Comparison of ENCODE assay signal across 23 cellular contexts in genomic region chr3:167575000-167575399, GRCh38.
DNase-seq lines count a peak whose midpoint lies in the region; ATAC-seq and TF ChIP-seq lines count a peak whose summit lies in the region.
"Had no signal": no experiment of that assay in that cellular context is flagged by ENCODE, and none has a peak within 500 bp of the region (broad histone marks: within the 10 kb centered on the region; RNA-seq: fewer than 3 reads in every experiment).

No MANE protein-coding gene starts in this region.

- no peak overlapping the region for H3K4me3 Mint-ChIP-seq in WTC11
- H3K4me3 Mint-ChIP-seq in glutamatergic neuron (ENCODE audit: unreplicated experiment) = no peak overlapping the region
- no peak overlapping the region for H3K4me3 Mint-ChIP-seq in activated CD8-positive, alpha-beta T cell treated with anti-CD3 and anti-CD28 coated beads, Interleukin-2, amount 10 ng/mL, durations not matched to agents 7 days and 5 days
- H3K4me3 Mint-ChIP-seq in activated T-cell treated with anti-CD3 and anti-CD28 coated beads, Interleukin-2, amount 50 U/mL, for 4 hours = no peak overlapping the region
- H3K4me3 Mint-ChIP-seq: memory B cell, natural killer cell had no signal

- CTCF ChIA-PET in WTC11 (lab: Charles Lee) = interaction anchor here (1.0 kb wide), 1 partner anchor 195 kb away, joined by 3 read pairs; the partner anchor contains the start of gene ZBBX
- CTCF ChIA-PET in activated CD8-positive, alpha-beta T cell treated with anti-CD3 and anti-CD28 coated beads, Interleukin-2, amount 10 ng/mL, durations not matched to agents 7 days and 5 days (lab: Charles Lee) = no interaction called here

- TF ChIP-seq CTCF in WTC11 (IDR thresholded peaks at IDR 0.05) (no peak), glutamatergic neuron (IDR thresholded peaks at IDR 0.05; ENCODE audit: partially characterized antibody, unreplicated experiment) (no peak)

- H3K4me1 Mint-ChIP-seq in WTC11 (peaks cover 11% of the 10 kb centered on the region), glutamatergic neuron (ENCODE audit: low read depth, unreplicated experiment) (no peaks in the 10 kb centered on the region)
- H3K4me1 Mint-ChIP-seq in activated CD8-positive, alpha-beta T cell treated with anti-CD3 and anti-CD28 coated beads, Interleukin-2, amount 10 ng/mL, durations not matched to agents 7 days and 5 days (ENCODE audit: low read depth) = no peaks in the 10 kb centered on the region
- no peaks in the 10 kb centered on the region for H3K4me1 Mint-ChIP-seq in activated T-cell treated with anti-CD3 and anti-CD28 coated beads, Interleukin-2, amount 50 U/mL, for 4 hours (ENCODE audit: low read depth)
- H3K4me1 Mint-ChIP-seq: memory B cell, natural killer cell had no signal

- H3K36me3 Mint-ChIP-seq in WTC11 = no peaks in the 10 kb centered on the region
- H3K36me3 Mint-ChIP-seq in glutamatergic neuron (ENCODE audit: unreplicated experiment) = no peaks in the 10 kb centered on the region
- no peaks in the 10 kb centered on the region for H3K36me3 Mint-ChIP-seq in activated CD8-positive, alpha-beta T cell treated with anti-CD3 and anti-CD28 coated beads, Interleukin-2, amount 10 ng/mL, durations not matched to agents 7 days and 5 days (ENCODE audit: low read depth)
- no peaks in the 10 kb centered on the region for H3K36me3 Mint-ChIP-seq in activated T-cell treated with anti-CD3 and anti-CD28 coated beads, Interleukin-2, amount 50 U/mL, for 4 hours (ENCODE audit: insufficient read depth)
- H3K36me3 Mint-ChIP-seq: memory B cell, natural killer cell had no signal

- ATAC-seq in WTC11 (peak; percentile 99), GM18502 (IDR thresholded peaks at IDR 0.05; ENCODE audit: poor library complexity, unreplicated experiment) (no peak)
- no peak for ATAC-seq in activated CD8-positive, alpha-beta T cell treated with anti-CD3 and anti-CD28 coated beads, Interleukin-2, amount 10 ng/mL, durations not matched to agents 7 days and 5 days
- ATAC-seq in activated T-cell treated with anti-CD3 and anti-CD28 coated beads, Interleukin-2, amount 50 U/mL, for 4 hours = no peak
- ATAC-seq: K562, natural killer cell, psoas muscle, Right ventricle myocardium inferior had no signal

- POLR2A ChIA-PET in WTC11 (lab: Charles Lee) = interaction anchor here (0.6 kb wide), 1 partner anchor 1574 kb away, joined by 3 read pairs; no protein-coding TSS in a partner anchor
- POLR2A ChIA-PET in activated CD8-positive, alpha-beta T cell treated with anti-CD3 and anti-CD28 coated beads, Interleukin-2, amount 10 ng/mL, durations not matched to agents 7 days and 5 days (lab: Charles Lee) = no interaction called here

- no peaks in the 10 kb centered on the region for H3K27me3 Mint-ChIP-seq in WTC11 (ENCODE audit: low read depth)
- no peaks in the 10 kb centered on the region for H3K27me3 Mint-ChIP-seq in glutamatergic neuron (ENCODE audit: unreplicated experiment)
- H3K27me3 Mint-ChIP-seq in activated CD8-positive, alpha-beta T cell treated with anti-CD3 and anti-CD28 coated beads, Interleukin-2, amount 10 ng/mL, durations not matched to agents 7 days and 5 days (ENCODE audit: low read depth) = no peaks in the 10 kb centered on the region
- H3K27me3 Mint-ChIP-seq in activated T-cell treated with anti-CD3 and anti-CD28 coated beads, Interleukin-2, amount 50 U/mL, for 4 hours (ENCODE audit: low read depth) = no peaks in the 10 kb centered on the region

- peaks cover 3% of the 10 kb centered on the region; the same call in 1 of the 2 replicates for H3K9me3 Mint-ChIP-seq in WTC11
- no peaks in the 10 kb centered on the region for H3K9me3 Mint-ChIP-seq in glutamatergic neuron (ENCODE audit: unreplicated experiment)
- H3K9me3 Mint-ChIP-seq in activated CD8-positive, alpha-beta T cell treated with anti-CD3 and anti-CD28 coated beads, Interleukin-2, amount 10 ng/mL, durations not matched to agents 7 days and 5 days (ENCODE audit: insufficient read depth) = no peaks in the 10 kb centered on the region
- H3K9me3 Mint-ChIP-seq in activated T-cell treated with anti-CD3 and anti-CD28 coated beads, Interleukin-2, amount 50 U/mL, for 4 hours = no peaks in the 10 kb centered on the region
- H3K9me3 Mint-ChIP-seq: memory B cell, natural killer cell had no signal

- DNase-seq in ELF-1 (ENCODE audit: low read depth, low spot score) (peak; percentile 13), WTC11 (ENCODE audit: low spot score) (peak; percentile 20), glutamatergic neuron (peak; percentile 23), nucleus accumbens (lab: John Stamatoyannopoulos, UW) (peak in 37 of 56 donors; percentile 2 to 58 (median 12))
- no peak for DNase-seq in activated CD8-positive, alpha-beta T cell treated with anti-CD3 and anti-CD28 coated beads, Interleukin-2, amount 10 ng/mL, durations not matched to agents 7 days and 5 days
- no peak for DNase-seq in activated T-cell treated with anti-CD3 and anti-CD28 coated beads, Interleukin-2, amount 50 U/mL, for 4 hours
- no peak for DNase-seq in activated CD4-positive, alpha-beta T cell treated with anti-CD3 and anti-CD28 coated beads, Interleukin-2, amount 50 U/mL, for 1 hour
- DNase-seq: activated CD4-positive, alpha-beta T cell treated with anti-CD3 and anti-CD28 coated beads for 48 hours; amniotic stem cell; DMS79; kidney glomerular epithelial cell; natural killer cell; NCI-H2029; NCI-H510A; psoas muscle; small intestine; stimulated activated CD4-positive, alpha-beta T cell treated with anti-CD3 and anti-CD28 coated beads, Interleukin-4, amount 100 ng/mL, for 4 hours; SW 1271; uterus had no signal

- H3K27ac Mint-ChIP-seq in WTC11 (no peak overlapping the region), glutamatergic neuron (ENCODE audit: unreplicated experiment) (no peak overlapping the region)
- no peak overlapping the region for H3K27ac Mint-ChIP-seq in activated CD8-positive, alpha-beta T cell treated with anti-CD3 and anti-CD28 coated beads, Interleukin-2, amount 10 ng/mL, durations not matched to agents 7 days and 5 days
- H3K27ac Mint-ChIP-seq: memory B cell, natural killer cell had no signal

TF ChIP-seq in WTC11, 78 proteins besides CTCF, POLR2A, EP300 and RAD21:
- no peak for TF ChIP-seq ATF6 (CRISPR knock-in tag; IDR thresholded peaks at IDR 0.05)

Comparison
In these comparisons a context has a peak if more than half of its experiments do, and no peak if none do; other contexts are left out.
1. DNase-seq: peak in ELF-1 (single experiment), WTC11 (single experiment), glutamatergic neuron (single experiment) and nucleus accumbens (37 of 56); none in activated CD8-positive, alpha-beta T cell treated with anti-CD3 and anti-CD28 coated beads, Interleukin-2, amount 10 ng/mL, durations not matched to agents 7 days and 5 days (single experiment), activated T-cell treated with anti-CD3 and anti-CD28 coated beads, Interleukin-2, amount 50 U/mL, for 4 hours (single experiment) and activated CD4-positive, alpha-beta T cell treated with anti-CD3 and anti-CD28 coated beads, Interleukin-2, amount 50 U/mL, for 1 hour (single experiment).